ENCODE assay signal across 1 cellular context in the genomic region with DNA sequence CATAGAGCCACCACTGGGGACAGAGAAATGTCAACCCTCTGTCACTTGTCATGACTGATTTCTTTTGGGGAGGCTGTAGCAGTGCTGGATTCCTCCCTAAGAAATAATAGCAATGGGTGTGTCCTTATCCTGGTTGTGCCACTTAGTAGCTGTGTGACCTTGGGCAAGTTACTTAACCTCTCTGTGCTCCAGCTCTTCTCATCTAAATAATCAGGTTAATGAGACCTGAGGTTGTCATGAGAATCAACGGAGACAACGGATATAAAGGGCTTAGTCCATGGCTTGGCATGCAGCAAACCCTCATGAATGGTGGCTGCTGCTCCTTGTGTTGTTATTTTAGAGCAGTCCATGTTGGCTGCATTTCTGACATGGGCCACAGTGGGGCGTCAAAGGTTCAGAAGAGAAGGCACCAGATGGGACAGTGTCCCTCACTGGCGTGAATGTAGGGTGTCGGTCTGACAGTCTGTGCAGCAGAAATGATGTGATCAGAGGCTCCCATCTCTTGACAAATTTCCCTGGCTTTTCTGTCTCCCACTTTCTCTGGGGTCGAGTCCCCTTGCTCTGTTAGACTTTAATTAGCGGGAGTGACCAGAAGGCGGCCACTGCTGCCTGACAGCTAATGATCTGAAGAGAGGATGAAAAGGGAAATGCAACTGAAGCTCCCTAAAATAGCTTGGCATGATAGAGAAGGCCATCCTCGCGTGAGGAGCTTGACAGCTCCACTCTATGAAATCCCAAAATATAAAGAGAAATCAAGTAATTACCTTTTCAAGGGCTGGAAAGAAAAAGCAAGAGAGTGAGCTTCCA.
TF ChIP-seq lines count a peak whose summit lies in the region.

No MANE protein-coding gene starts in this region.

TF ChIP-seq in K562, 482 proteins besides CTCF, POLR2A, EP300 and RAD21 (continued from another document):
- TF ChIP-seq, protein P1, sequence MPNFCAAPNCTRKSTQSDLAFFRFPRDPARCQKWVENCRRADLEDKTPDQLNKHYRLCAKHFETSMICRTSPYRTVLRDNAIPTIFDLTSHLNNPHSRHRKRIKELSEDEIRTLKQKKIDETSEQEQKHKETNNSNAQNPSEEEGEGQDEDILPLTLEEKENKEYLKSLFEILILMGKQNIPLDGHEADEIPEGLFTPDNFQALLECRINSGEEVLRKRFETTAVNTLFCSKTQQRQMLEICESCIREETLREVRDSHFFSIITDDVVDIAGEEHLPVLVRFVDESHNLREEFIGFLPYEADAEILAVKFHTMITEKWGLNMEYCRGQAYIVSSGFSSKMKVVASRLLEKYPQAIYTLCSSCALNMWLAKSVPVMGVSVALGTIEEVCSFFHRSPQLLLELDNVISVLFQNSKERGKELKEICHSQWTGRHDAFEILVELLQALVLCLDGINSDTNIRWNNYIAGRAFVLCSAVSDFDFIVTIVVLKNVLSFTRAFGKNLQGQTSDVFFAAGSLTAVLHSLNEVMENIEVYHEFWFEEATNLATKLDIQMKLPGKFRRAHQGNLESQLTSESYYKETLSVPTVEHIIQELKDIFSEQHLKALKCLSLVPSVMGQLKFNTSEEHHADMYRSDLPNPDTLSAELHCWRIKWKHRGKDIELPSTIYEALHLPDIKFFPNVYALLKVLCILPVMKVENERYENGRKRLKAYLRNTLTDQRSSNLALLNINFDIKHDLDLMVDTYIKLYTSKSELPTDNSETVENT (CRISPR knock-in tag; IDR thresholded peaks at IDR 0.05) = no peak
- TF ChIP-seq POLR2AphosphoS5 (IDR thresholded peaks at IDR 0.05; ENCODE audit: control insufficient read depth, insufficient read depth, low read depth, low read length) (no peak), TARDBP (IDR thresholded peaks at IDR 0.05) (no peak), CHAMP1 (IDR thresholded peaks at IDR 0.05) (no peak), PTTG1 (tag; IDR thresholded peaks at IDR 0.05; ENCODE audit: low read depth) (no peak), ATF7 (IDR thresholded peaks at IDR 0.05) (no peak), THAP7 (CRISPR knock-in tag; IDR thresholded peaks at IDR 0.05) (no peak), PHF8 (IDR thresholded peaks at IDR 0.05; ENCODE audit: borderline replicate concordance, low read length) (no peak), RHOXF2B (CRISPR knock-in tag; conservative IDR thresholded peaks at IDR 0.05) (no peak), ZNF507 (tag; conservative IDR thresholded peaks at IDR 0.05) (no peak), ZNF354B (CRISPR knock-in tag; IDR thresholded peaks at IDR 0.05) (no peak), SMARCA5 (IDR thresholded peaks at IDR 0.05) (peak; percentile 35; the same call in 1 of the 2 replicates), SMC3 (conservative IDR thresholded peaks at IDR 0.05; ENCODE audit: insufficient read depth, low read depth, low read length) (peak; percentile 53), CEBPB (tag; IDR thresholded peaks at IDR 0.05) (no peak), ZFP36 (IDR thresholded peaks at IDR 0.05; ENCODE audit: low read depth, low read length, partially characterized antibody) (peak; percentile 73), ZNF165 (CRISPR knock-in tag; IDR thresholded peaks at IDR 0.05; ENCODE audit: borderline replicate concordance) (no peak), XRCC5 (IDR thresholded peaks at IDR 0.05; ENCODE audit: low read depth, low read length) (peak; percentile 36; the same call in 1 of the 2 replicates), ZBTB2 (IDR thresholded peaks at IDR 0.05) (no peak), FUS (optimal IDR thresholded peaks at IDR 0.05; ENCODE audit: low read depth, low read length) (no peak), RB1 (IDR thresholded peaks at IDR 0.05; ENCODE audit: low read depth) (no peak), MXI1 (IDR thresholded peaks at IDR 0.05; ENCODE audit: low read depth, low read length) (no peak), L3MBTL2 (IDR thresholded peaks at IDR 0.05) (no peak), ZNF75A (CRISPR knock-in tag; IDR thresholded peaks at IDR 0.05) (no peak), NRF1 (conservative IDR thresholded peaks at IDR 0.05 in 1 of 2, IDR thresholded peaks at IDR 0.05 in 1 of 2) (no peak), ATF3 (IDR thresholded peaks at IDR 0.05) (no peak), ATF3 (CRISPR knock-in tag; conservative IDR thresholded peaks at IDR 0.05) (no peak), ZNF124 (CRISPR knock-in tag; IDR thresholded peaks at IDR 0.05) (no peak), FOS (IDR thresholded peaks at IDR 0.05; ENCODE audit: extremely low read depth, insufficient read length) (no peak), NCOA2 (IDR thresholded peaks at IDR 0.05; ENCODE audit: partially characterized antibody in 2 of 2) (no peak), ZNF232 (CRISPR knock-in tag; IDR thresholded peaks at IDR 0.05) (no peak), PRDM10 (IDR thresholded peaks at IDR 0.05; ENCODE audit: partially characterized antibody) (no peak), MTA1 (IDR thresholded peaks at IDR 0.05; ENCODE audit: borderline replicate concordance) (no peak), CBX8 (IDR thresholded peaks at IDR 0.05; ENCODE audit: borderline replicate concordance, extremely low read depth, low read depth, low read length, poor library complexity, severe bottlenecking) (no peak), ELK3 (CRISPR knock-in tag; IDR thresholded peaks at IDR 0.05) (no peak), ETV1 (tag; conservative IDR thresholded peaks at IDR 0.05; ENCODE audit: low read depth) (no peak)
- TF ChIP-seq, protein P2, sequence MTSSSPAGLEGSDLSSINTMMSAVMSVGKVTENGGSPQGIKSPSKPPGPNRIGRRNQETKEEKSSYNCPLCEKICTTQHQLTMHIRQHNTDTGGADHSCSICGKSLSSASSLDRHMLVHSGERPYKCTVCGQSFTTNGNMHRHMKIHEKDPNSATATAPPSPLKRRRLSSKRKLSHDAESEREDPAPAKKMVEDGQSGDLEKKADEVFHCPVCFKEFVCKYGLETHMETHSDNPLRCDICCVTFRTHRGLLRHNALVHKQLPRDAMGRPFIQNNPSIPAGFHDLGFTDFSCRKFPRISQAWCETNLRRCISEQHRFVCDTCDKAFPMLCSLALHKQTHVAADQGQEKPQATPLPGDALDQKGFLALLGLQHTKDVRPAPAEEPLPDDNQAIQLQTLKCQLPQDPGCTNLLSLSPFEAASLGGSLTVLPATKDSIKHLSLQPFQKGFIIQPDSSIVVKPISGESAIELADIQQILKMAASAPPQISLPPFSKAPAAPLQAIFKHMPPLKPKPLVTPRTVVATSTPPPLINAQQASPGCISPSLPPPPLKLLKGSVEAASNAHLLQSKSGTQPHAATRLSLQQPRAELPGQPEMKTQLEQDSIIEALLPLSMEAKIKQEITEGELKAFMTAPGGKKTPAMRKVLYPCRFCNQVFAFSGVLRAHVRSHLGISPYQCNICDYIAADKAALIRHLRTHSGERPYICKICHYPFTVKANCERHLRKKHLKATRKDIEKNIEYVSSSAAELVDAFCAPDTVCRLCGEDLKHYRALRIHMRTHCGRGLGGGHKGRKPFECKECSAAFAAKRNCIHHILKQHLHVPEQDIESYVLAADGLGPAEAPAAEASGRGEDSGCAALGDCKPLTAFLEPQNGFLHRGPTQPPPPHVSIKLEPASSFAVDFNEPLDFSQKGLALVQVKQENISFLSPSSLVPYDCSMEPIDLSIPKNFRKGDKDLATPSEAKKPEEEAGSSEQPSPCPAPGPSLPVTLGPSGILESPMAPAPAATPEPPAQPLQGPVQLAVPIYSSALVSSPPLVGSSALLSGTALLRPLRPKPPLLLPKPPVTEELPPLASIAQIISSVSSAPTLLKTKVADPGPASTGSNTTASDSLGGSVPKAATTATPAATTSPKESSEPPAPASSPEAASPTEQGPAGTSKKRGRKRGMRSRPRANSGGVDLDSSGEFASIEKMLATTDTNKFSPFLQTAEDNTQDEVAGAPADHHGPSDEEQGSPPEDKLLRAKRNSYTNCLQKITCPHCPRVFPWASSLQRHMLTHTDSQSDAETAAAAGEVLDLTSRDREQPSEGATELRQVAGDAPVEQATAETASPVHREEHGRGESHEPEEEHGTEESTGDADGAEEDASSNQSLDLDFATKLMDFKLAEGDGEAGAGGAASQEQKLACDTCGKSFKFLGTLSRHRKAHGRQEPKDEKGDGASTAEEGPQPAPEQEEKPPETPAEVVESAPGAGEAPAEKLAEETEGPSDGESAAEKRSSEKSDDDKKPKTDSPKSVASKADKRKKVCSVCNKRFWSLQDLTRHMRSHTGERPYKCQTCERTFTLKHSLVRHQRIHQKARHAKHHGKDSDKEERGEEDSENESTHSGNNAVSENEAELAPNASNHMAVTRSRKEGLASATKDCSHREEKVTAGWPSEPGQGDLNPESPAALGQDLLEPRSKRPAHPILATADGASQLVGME (CRISPR knock-in tag; IDR thresholded peaks at IDR 0.05) = no peak
